ENCODE assay signal across 8 cellular contexts in genomic region chr11:46916251-46916650, GRCh38. TPM values are rescaled to one million over a fixed set of nuclear protein-coding genes. Genes with fewer than 3 reads are reported as not detected.
DNase-seq lines count a peak whose midpoint lies in the region; ATAC-seq and TF ChIP-seq lines count a peak whose summit lies in the region.

No MANE protein-coding gene starts in this region.

- POLR2A ChIA-PET in activated CD4-positive, alpha-beta memory T cell treated with anti-CD3 and anti-CD28 coated beads, Interleukin-2, amount 10 ng/mL, durations not matched to agents 7 days and 5 days (lab: Charles Lee) = interaction anchor here (0.7 kb wide), 1 partner anchor 12 kb away, joined by 3 read pairs; no protein-coding TSS in a partner anchor

- no peak for TF ChIP-seq POLR2A in thyroid gland (IDR thresholded peaks at IDR 0.05)

- ATAC-seq in activated T-cell treated with anti-CD3 and anti-CD28 coated beads, Interleukin-2, amount 50 U/mL, for 4 hours = no peak
- no peak for ATAC-seq in GM19351 (IDR thresholded peaks at IDR 0.05; ENCODE audit: unreplicated experiment)
- ATAC-seq in HG02884 (IDR thresholded peaks at IDR 0.05; ENCODE audit: unreplicated experiment) = no peak

- 46% methylated on average over 7 of the region's 7 CpGs for WGBS in thyroid gland, 2 donors

- H3K4me1 Mint-ChIP-seq in activated T-cell treated with anti-CD3 and anti-CD28 coated beads, Interleukin-2, amount 50 U/mL, for 4 hours (ENCODE audit: low read depth) = peaks cover 25% of the 10 kb centered on the region
- H3K4me1 Mint-ChIP-seq in chondrocyte (ENCODE audit: low read depth) = peaks cover 75% of the 10 kb centered on the region
- H3K4me1 Mint-ChIP-seq in activated CD4-positive, alpha-beta memory T cell treated with anti-CD3 and anti-CD28 coated beads, Interleukin-2, amount 10 ng/mL, durations not matched to agents 7 days and 5 days = peaks cover 29% of the 10 kb centered on the region

- CTCF ChIA-PET in activated CD4-positive, alpha-beta memory T cell treated with anti-CD3 and anti-CD28 coated beads, Interleukin-2, amount 10 ng/mL, durations not matched to agents 7 days and 5 days (lab: Charles Lee) = interaction anchor here (0.7 to 1.5 kb wide), 4 partner anchors 15 to 238 kb away, joined by 3 to 7 read pairs (median 4); no protein-coding TSS in a partner anchor

- intact Hi-C loops in thyroid gland (cut with DNase I) = no loop called here

- H3K9me3 Mint-ChIP-seq in activated T-cell treated with anti-CD3 and anti-CD28 coated beads, Interleukin-2, amount 50 U/mL, for 4 hours = no peaks in the 10 kb centered on the region
- no peaks in the 10 kb centered on the region for H3K9me3 Mint-ChIP-seq in chondrocyte (ENCODE audit: low read depth)
- H3K9me3 Mint-ChIP-seq in activated CD4-positive, alpha-beta memory T cell treated with anti-CD3 and anti-CD28 coated beads, Interleukin-2, amount 10 ng/mL, durations not matched to agents 7 days and 5 days = no peaks in the 10 kb centered on the region

- peak overlapping the region in 2 of 3 donors; percentile 10 to 36 for H3K27ac ChIP-seq in thyroid gland

- DNase-seq in activated T-cell treated with anti-CD3 and anti-CD28 coated beads, Interleukin-2, amount 50 U/mL, for 4 hours = no peak
- DNase-seq in activated T-cell treated with anti-CD3 and anti-CD28 coated beads, Interleukin-2, amount 50 U/mL, for 48 hours = no peak
- DNase-seq in chondrocyte (ENCODE audit: low spot score) (no peak), thyroid gland (no peak)
- no peak for DNase-seq in activated CD4-positive, alpha-beta memory T cell treated with anti-CD3 and anti-CD28 coated beads, Interleukin-2, amount 10 ng/mL, durations not matched to agents 7 days and 5 days

- TF ChIP-seq CTCF in chondrocyte (IDR thresholded peaks at IDR 0.05) (no peak), thyroid gland (IDR thresholded peaks at IDR 0.05) (no peak)

- H3K4me3 Mint-ChIP-seq in activated T-cell treated with anti-CD3 and anti-CD28 coated beads, Interleukin-2, amount 50 U/mL, for 4 hours = peak overlapping the region; percentile 78
- peak overlapping the region; percentile 80 for H3K4me3 Mint-ChIP-seq in chondrocyte (ENCODE audit: unreplicated experiment)
- no peak overlapping the region for H3K4me3 Mint-ChIP-seq in activated CD4-positive, alpha-beta memory T cell treated with anti-CD3 and anti-CD28 coated beads, Interleukin-2, amount 10 ng/mL, durations not matched to agents 7 days and 5 days

- peaks cover 73% of the 10 kb centered on the region for H3K27me3 Mint-ChIP-seq in activated T-cell treated with anti-CD3 and anti-CD28 coated beads, Interleukin-2, amount 50 U/mL, for 4 hours (ENCODE audit: low read depth)
- H3K27me3 Mint-ChIP-seq in chondrocyte (ENCODE audit: low read depth) = no peaks in the 10 kb centered on the region
- H3K27me3 Mint-ChIP-seq in activated CD4-positive, alpha-beta memory T cell treated with anti-CD3 and anti-CD28 coated beads, Interleukin-2, amount 10 ng/mL, durations not matched to agents 7 days and 5 days = peaks cover 72% of the 10 kb centered on the region

- peak overlapping the region; percentile 63 for H3K9ac ChIP-seq in mucosa of stomach (ENCODE audit: low read length)

- H3K4me3 ChIP-seq in mucosa of stomach (ENCODE audit: low read length) (peak overlapping the region; percentile 51), thyroid gland (replicated peaks in 1 of 3) (peak overlapping the region in 1 of 3 donors; percentile 68)

- H3K27ac Mint-ChIP-seq in chondrocyte (ENCODE audit: unreplicated experiment) = no peak overlapping the region
- H3K27ac Mint-ChIP-seq in activated CD4-positive, alpha-beta memory T cell treated with anti-CD3 and anti-CD28 coated beads, Interleukin-2, amount 10 ng/mL, durations not matched to agents 7 days and 5 days = no peak overlapping the region

- H3K27me3 ChIP-seq in mucosa of stomach (ENCODE audit: control insufficient read depth, insufficient read depth, low read length) (peaks cover 10% of the 10 kb centered on the region), thyroid gland (no peaks in the 10 kb centered on the region)

- H3K9me3 ChIP-seq in mucosa of stomach (ENCODE audit: control insufficient read depth, low read length) (no peaks in the 10 kb centered on the region), thyroid gland (no peaks in the 10 kb centered on the region)

- H3K36me3 Mint-ChIP-seq in activated T-cell treated with anti-CD3 and anti-CD28 coated beads, Interleukin-2, amount 50 U/mL, for 4 hours (ENCODE audit: insufficient read depth) = no peaks in the 10 kb centered on the region
- no peaks in the 10 kb centered on the region for H3K36me3 Mint-ChIP-seq in chondrocyte (ENCODE audit: low read depth)
- H3K36me3 Mint-ChIP-seq in activated CD4-positive, alpha-beta memory T cell treated with anti-CD3 and anti-CD28 coated beads, Interleukin-2, amount 10 ng/mL, durations not matched to agents 7 days and 5 days (ENCODE audit: low read depth) = peaks cover 4% of the 10 kb centered on the region

- H3K4me1 ChIP-seq in mucosa of stomach (ENCODE audit: control insufficient read depth, insufficient read depth, low read length) = peaks cover 27% of the 10 kb centered on the region
- H3K4me1 ChIP-seq in thyroid gland = peaks cover 28 to 50% of the 10 kb centered on the region in 2 donors

- H3K36me3 ChIP-seq in mucosa of stomach (ENCODE audit: control insufficient read depth, insufficient read depth, low read length) = no peaks in the 10 kb centered on the region
- no peaks in the 10 kb centered on the region for H3K36me3 ChIP-seq in thyroid gland

RNA-seq across cellular contexts. Expression of gene LRP4, which starts 2.1 kb away (rescaled TPM):
- under 1 TPM; 0.11 to 0.13 (median 0.13) TPM for total RNA-seq in activated T-cell treated with anti-CD3 and anti-CD28 coated beads, Interleukin-2, amount 50 U/mL, for 4 hours
- 7.0 to 14.8 TPM (median 7.1 TPM) in 3 replicates for total RNA-seq in chondrocyte
- 10 to 100 TPM in 1 of 4 donors, 1 to 10 TPM in 3; 2.8 to 10.3 (median 7.4) TPM for total RNA-seq in thyroid gland
- total RNA-seq in activated CD4-positive, alpha-beta memory T cell treated with anti-CD3 and anti-CD28 coated beads, Interleukin-2, amount 10 ng/mL, durations not matched to agents 7 days and 5 days = under 1 TPM in 1 of 2 experiments, not detected in 1; 0.05 TPM

RNA-seq across cellular contexts. Expression of gene CSTPP1, which starts 20.3 kb away (rescaled TPM):
- total RNA-seq in activated T-cell treated with anti-CD3 and anti-CD28 coated beads, Interleukin-2, amount 50 U/mL, for 4 hours = 10 to 100 TPM; 12.9 to 15.0 (median 14.3) TPM
- total RNA-seq in chondrocyte (19.6 to 37.7 TPM (median 23.3 TPM) in 3 replicates), thyroid gland (10 to 100 TPM; 29.4 to 65.8 (median 45.7) TPM)
- 10 to 100 TPM; 16.7 to 20.4 TPM for total RNA-seq in activated CD4-positive, alpha-beta memory T cell treated with anti-CD3 and anti-CD28 coated beads, Interleukin-2, amount 10 ng/mL, durations not matched to agents 7 days and 5 days
